In the genomic region with DNA sequence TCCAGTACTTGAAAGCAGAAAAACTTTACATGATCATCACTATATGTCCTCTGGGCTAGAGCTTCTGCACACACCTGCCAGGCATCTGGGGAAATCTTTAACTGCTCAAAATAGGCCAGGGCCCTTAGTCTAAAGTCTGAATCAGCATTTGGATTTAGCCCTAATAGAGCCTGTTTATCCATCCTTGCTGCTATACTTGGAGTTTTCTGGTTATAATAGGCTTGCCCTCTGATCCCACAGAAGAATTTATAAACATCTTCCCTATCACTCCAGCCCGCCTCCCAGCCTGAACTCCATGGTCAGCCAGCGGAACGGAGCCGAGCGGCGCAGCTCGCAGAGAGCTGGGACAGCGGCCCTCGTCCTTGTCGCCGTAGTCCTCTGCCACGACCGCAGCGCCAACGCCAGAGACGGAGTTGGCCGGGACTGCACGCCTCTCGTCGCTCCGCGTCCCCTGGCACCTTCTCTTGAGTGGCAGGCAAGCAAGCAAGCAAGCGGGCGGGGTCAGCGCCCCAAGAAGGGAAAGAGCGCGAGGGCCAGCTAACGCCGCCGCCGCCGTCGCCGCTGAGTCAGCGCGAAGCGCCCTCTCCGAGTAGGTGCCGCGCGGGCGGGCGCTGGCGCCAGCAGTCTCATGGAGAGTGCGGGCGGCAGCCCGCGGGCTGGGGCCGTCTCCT, we compare ENCODE assay signal across 8 cellular contexts. TPM values are rescaled to one million over a fixed set of nuclear protein-coding genes. Genes with fewer than 3 reads are reported as not detected.
DNase-seq lines count a peak whose midpoint lies in the region; ATAC-seq and TF ChIP-seq lines count a peak whose summit lies in the region.

No MANE protein-coding gene starts in this region.

- H3K27ac ChIP-seq in SJSA1 (peak overlapping the region; percentile 71), right cardiac atrium (ENCODE audit: low read length) (peak overlapping the region; percentile 75)

- ATAC-seq in right cardiac atrium: peak; percentile 97 to 99
- ATAC-seq in GM19328 (IDR thresholded peaks at IDR 0.05; ENCODE audit: unreplicated experiment): no peak

- under 1% methylated on average over 49 of the region's 49 CpGs for WGBS in right cardiac atrium

- no peaks in the 10 kb centered on the region for H3K36me3 ChIP-seq in SJSA1

- TF ChIP-seq EP300 in Ishikawa (IDR thresholded peaks at IDR 0.05; ENCODE audit: borderline replicate concordance): no peak; the same call in 1 of the 2 replicates

- H3K9me3 ChIP-seq in SJSA1 (replicated peaks): peaks cover 2% of the 10 kb centered on the region; the same call in 1 of the 2 replicates
- H3K9me3 ChIP-seq in right cardiac atrium (ENCODE audit: control insufficient read depth, low read length): no peaks in the 10 kb centered on the region

- H3K27me3 ChIP-seq in SJSA1 (replicated peaks): no peaks in the 10 kb centered on the region
- H3K27me3 ChIP-seq in right cardiac atrium (ENCODE audit: control insufficient read depth, insufficient read depth): no peaks in the 10 kb centered on the region

- H3K4me1 ChIP-seq in SJSA1 (replicated peaks) (peaks cover 22% of the 10 kb centered on the region), right cardiac atrium (ENCODE audit: control insufficient read depth, insufficient read depth, low read length) (no peaks in the 10 kb centered on the region)

- H3K4me1 Mint-ChIP-seq in progenitor cell of endocrine pancreas (ENCODE audit: low read depth): peaks cover 8% of the 10 kb centered on the region

- peak; percentile 83 for DNase-seq in CD1c-positive myeloid dendritic cell (ENCODE audit: extremely low spot score)
- peak; percentile 93 to 94 for DNase-seq in SJSA1 (ENCODE audit: low read depth in 1 of 2, low spot score in 2 of 2)
- DNase-seq in amniotic stem cell (lab: John Stamatoyannopoulos, UW): peak; percentile 54
- DNase-seq in right cardiac atrium: peak; percentile 85 to 94 (median 93)
- peak; percentile 82 for DNase-seq in progenitor cell of endocrine pancreas (ENCODE audit: low spot score, unreplicated experiment)
- peak; percentile 76 for DNase-seq in ureter (ENCODE audit: low spot score)

- H3K36me3 Mint-ChIP-seq in progenitor cell of endocrine pancreas (ENCODE audit: insufficient read depth): no peaks in the 10 kb centered on the region

- no peak for TF ChIP-seq RAD21 in Ishikawa (IDR thresholded peaks at IDR 0.05; ENCODE audit: low read depth)

- peaks cover 19% of the 10 kb centered on the region for H3K27me3 Mint-ChIP-seq in progenitor cell of endocrine pancreas

- H3K27ac Mint-ChIP-seq in progenitor cell of endocrine pancreas: peak overlapping the region; percentile 53

- H3K9me3 Mint-ChIP-seq in progenitor cell of endocrine pancreas (ENCODE audit: low read depth): peaks cover 6% of the 10 kb centered on the region

- no peak overlapping the region for H3K4me3 Mint-ChIP-seq in progenitor cell of endocrine pancreas (ENCODE audit: low read depth)

- TF ChIP-seq CTCF in progenitor cell of endocrine pancreas (IDR thresholded peaks at IDR 0.05; ENCODE audit: unreplicated experiment): peak; percentile 33

- peak overlapping the region; percentile 46 for H3K4me3 ChIP-seq in SJSA1
- H3K4me3 ChIP-seq in right cardiac atrium (ENCODE audit: low read length): peak overlapping the region; percentile 31

- intact Hi-C loops in right cardiac atrium (cut with DNase I): no loop called here

TF ChIP-seq in Ishikawa, 13 proteins besides CTCF, POLR2A, EP300 and RAD21:
- TF ChIP-seq YY1 (IDR thresholded peaks at IDR 0.05; ENCODE audit: low read depth) (peak; percentile 49; the same call in 1 of the 2 replicates), NFIC (IDR thresholded peaks at IDR 0.05) (peak; percentile 35; the same call in 1 of the 2 replicates), CREB1 (IDR thresholded peaks at IDR 0.05; ENCODE audit: low read depth) (no peak), EGR1 (IDR thresholded peaks at IDR 0.05) (no peak), TEAD4 (IDR thresholded peaks at IDR 0.05) (no peak), TAF1 (IDR thresholded peaks at IDR 0.05; ENCODE audit: low read depth) (0 out of 2 replicates have a peak, but pooled peaks have one; percentile 20), TCF12 (IDR thresholded peaks at IDR 0.05; ENCODE audit: low read depth) (peak; percentile 32; the same call in 1 of the 2 replicates), ZBTB7A (IDR thresholded peaks at IDR 0.05; ENCODE audit: low read depth) (0 out of 2 replicates have a peak, but pooled peaks have one; percentile 47), FOXM1 (IDR thresholded peaks at IDR 0.05; ENCODE audit: borderline replicate concordance, low read depth) (no peak), CEBPB (IDR thresholded peaks at IDR 0.05) (no peak)
- TF ChIP-seq, protein P1, sequence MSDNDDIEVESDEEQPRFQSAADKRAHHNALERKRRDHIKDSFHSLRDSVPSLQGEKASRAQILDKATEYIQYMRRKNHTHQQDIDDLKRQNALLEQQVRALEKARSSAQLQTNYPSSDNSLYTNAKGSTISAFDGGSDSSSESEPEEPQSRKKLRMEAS (IDR thresholded peaks at IDR 0.05): peak; percentile 80
- TF ChIP-seq, protein P2, sequence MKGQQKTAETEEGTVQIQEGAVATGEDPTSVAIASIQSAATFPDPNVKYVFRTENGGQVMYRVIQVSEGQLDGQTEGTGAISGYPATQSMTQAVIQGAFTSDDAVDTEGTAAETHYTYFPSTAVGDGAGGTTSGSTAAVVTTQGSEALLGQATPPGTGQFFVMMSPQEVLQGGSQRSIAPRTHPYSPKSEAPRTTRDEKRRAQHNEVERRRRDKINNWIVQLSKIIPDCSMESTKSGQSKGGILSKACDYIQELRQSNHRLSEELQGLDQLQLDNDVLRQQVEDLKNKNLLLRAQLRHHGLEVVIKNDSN (IDR thresholded peaks at IDR 0.05): no peak
- TF ChIP-seq, protein P3, sequence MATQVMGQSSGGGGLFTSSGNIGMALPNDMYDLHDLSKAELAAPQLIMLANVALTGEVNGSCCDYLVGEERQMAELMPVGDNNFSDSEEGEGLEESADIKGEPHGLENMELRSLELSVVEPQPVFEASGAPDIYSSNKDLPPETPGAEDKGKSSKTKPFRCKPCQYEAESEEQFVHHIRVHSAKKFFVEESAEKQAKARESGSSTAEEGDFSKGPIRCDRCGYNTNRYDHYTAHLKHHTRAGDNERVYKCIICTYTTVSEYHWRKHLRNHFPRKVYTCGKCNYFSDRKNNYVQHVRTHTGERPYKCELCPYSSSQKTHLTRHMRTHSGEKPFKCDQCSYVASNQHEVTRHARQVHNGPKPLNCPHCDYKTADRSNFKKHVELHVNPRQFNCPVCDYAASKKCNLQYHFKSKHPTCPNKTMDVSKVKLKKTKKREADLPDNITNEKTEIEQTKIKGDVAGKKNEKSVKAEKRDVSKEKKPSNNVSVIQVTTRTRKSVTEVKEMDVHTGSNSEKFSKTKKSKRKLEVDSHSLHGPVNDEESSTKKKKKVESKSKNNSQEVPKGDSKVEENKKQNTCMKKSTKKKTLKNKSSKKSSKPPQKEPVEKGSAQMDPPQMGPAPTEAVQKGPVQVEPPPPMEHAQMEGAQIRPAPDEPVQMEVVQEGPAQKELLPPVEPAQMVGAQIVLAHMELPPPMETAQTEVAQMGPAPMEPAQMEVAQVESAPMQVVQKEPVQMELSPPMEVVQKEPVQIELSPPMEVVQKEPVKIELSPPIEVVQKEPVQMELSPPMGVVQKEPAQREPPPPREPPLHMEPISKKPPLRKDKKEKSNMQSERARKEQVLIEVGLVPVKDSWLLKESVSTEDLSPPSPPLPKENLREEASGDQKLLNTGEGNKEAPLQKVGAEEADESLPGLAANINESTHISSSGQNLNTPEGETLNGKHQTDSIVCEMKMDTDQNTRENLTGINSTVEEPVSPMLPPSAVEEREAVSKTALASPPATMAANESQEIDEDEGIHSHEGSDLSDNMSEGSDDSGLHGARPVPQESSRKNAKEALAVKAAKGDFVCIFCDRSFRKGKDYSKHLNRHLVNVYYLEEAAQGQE (IDR thresholded peaks at IDR 0.05; ENCODE audit: low read depth): 0 out of 2 replicates have a peak, but pooled peaks have one; percentile 8

RNA-seq across cellular contexts. Expression of a gene that starts 25.4 kb away (rescaled TPM):
- not detected in 2 replicates for total RNA-seq in SJSA1 (2014; rRNA removed; shearing (Covaris generic))
- 1 to 10 TPM in 3 of 4 donors, under 1 TPM in 1; 0.67 to 3.3 (median 2.7) TPM for total RNA-seq in right cardiac atrium
- 8.0 TPM for polyA plus RNA-seq in right cardiac atrium
- not detected in 2 replicates for total RNA-seq in progenitor cell of endocrine pancreas
- total RNA-seq in ureter: 0.70 TPM
